8 cellular contexts compared by ENCODE assay signal in the genomic region with DNA sequence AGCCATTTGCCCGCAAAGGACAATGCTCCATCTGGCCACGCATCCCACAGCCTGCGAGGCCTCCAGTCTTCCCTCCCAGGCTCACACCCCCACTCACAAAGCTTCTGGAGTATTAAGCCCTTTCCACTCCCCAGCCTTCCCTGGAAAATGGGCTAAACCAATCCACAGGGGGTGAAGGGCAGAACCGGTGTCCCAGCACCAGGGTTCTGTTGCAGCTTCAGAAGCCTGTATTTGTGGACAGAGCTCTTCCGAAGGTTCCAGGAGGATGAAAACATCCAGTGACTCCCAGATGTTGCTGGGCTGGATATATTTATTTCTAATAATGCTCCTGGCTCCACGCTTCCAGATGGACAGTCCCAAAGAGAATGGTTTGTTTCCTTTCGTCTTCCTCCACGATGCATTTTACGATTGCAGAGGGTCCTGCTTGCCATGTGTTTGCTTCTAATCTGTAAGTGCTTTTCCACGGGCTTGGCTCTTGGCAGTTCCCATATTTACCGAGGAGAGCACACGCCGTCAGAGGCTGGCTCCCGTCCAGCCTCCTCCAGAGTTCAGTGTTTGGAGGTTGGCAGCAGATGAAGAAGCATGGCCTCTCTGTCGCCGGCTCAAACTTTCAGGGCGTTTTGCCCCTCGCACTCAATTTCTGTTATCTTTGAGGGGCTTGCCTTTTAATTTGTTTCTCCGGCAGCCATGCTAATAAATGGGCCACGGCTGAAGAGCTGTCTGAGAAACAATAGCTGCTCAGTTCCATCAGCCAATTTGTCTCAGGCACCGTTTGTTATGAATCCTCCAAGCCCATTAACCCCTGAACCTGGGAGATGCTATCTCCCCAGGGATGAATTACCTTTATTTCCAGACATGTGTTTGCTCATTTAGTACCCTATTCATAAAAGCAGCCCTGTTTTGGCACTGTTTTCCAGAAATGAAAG.
DNase-seq lines count a peak whose midpoint lies in the region; ATAC-seq, FAIRE-seq and TF ChIP-seq lines count a peak whose summit lies in the region.

No MANE protein-coding gene starts in this region.

- DNase-seq in DMS53 treated with DMSO at 0.1 percent for 48 hours (lab: John Stamatoyannopoulos, UW; ENCODE audit: unreplicated experiment), result peak; percentile 9
- DNase-seq in NCI-H69 (lab: John Stamatoyannopoulos, UW), result peak; percentile 99
- DNase-seq in esophagus muscularis mucosa (ENCODE audit: extremely low spot score), result no peak
- peak; percentile 88 for DNase-seq in pons (ENCODE audit: low spot score)
- no peak for DNase-seq in GM12891 (ENCODE audit: insufficient read length, low spot score)
- no peak for DNase-seq in stimulated activated CD4-positive, alpha-beta T cell treated with anti-CD3 and anti-CD28 coated beads, Interleukin-1b, Interleukin-23, amount 100 ng/mL, for 48 hours

- H3K27me3 ChIP-seq in esophagus muscularis mucosa, result no peaks in the 10 kb centered on the region

- no peak for TF ChIP-seq EP300 in esophagus muscularis mucosa (IDR thresholded peaks at IDR 0.05)

- no peak for TF ChIP-seq CTCF in esophagus muscularis mucosa (IDR thresholded peaks at IDR 0.05)

- TF ChIP-seq POLR2A in esophagus muscularis mucosa (IDR thresholded peaks at IDR 0.05; ENCODE audit: low read depth) (no peak), GM12891 (IDR thresholded peaks at IDR 0.05; ENCODE audit: low read depth, low read length) (no peak)

- H3K27ac ChIP-seq in esophagus muscularis mucosa (replicated peaks in 1 of 4), result peak overlapping the region; percentile 64 to 72 (median 66)

- peaks cover 12 to 44% (median 36%) of the 10 kb centered on the region in 4 donors for H3K4me1 ChIP-seq in esophagus muscularis mucosa

- 13% methylated on average over 21 of the region's 21 CpGs for WGBS in esophagus muscularis mucosa

- no peaks in the 10 kb centered on the region for H3K9me3 ChIP-seq in esophagus muscularis mucosa

- no peak for FAIRE-seq in GM12891 (lab: Jason Lieb, UNC)

- ATAC-seq in GM21390 (IDR thresholded peaks at IDR 0.05; ENCODE audit: unreplicated experiment) (no peak), HG03139 (IDR thresholded peaks at IDR 0.05; ENCODE audit: unreplicated experiment) (no peak)

- intact Hi-C loops in esophagus muscularis mucosa (cut with DNase I), result no loop called here

- H3K4me3 ChIP-seq in esophagus muscularis mucosa, result peak overlapping the region; percentile 32 to 51 (median 43)

- no peaks in the 10 kb centered on the region for H3K36me3 ChIP-seq in esophagus muscularis mucosa

TF ChIP-seq in GM12891, 5 proteins besides CTCF, POLR2A, EP300 and RAD21:
- TF ChIP-seq POLR2AphosphoS5 (IDR thresholded peaks at IDR 0.05; ENCODE audit: low read depth, low read length), result no peak
- TF ChIP-seq POU2F2 (IDR thresholded peaks at IDR 0.05; ENCODE audit: low read depth, low read length), result no peak
- no peak for TF ChIP-seq TAF1 (IDR thresholded peaks at IDR 0.05; ENCODE audit: low read depth, low read length)
- no peak for TF ChIP-seq SPI1 (IDR thresholded peaks at IDR 0.05; ENCODE audit: low read depth, low read length)
- TF ChIP-seq PAX5 (IDR thresholded peaks at IDR 0.05; ENCODE audit: insufficient read depth, low read length, severe bottlenecking), result no peak
TF ChIP-seq in GM12891: peak in this region for 0.

Comparison
In these comparisons a context has a peak if more than half of its experiments do, and no peak if none do; other contexts are left out.
1. DNase-seq: peak in DMS53 treated with DMSO at 0.1 percent for 48 hours (single experiment), NCI-H69 (single experiment) and pons (single experiment); none in esophagus muscularis mucosa (single experiment), GM12891 (single experiment) and stimulated activated CD4-positive, alpha-beta T cell treated with anti-CD3 and anti-CD28 coated beads, Interleukin-1b, Interleukin-23, amount 100 ng/mL, for 48 hours (single experiment).